Comparison of ENCODE assay signal across 25 cellular contexts in genomic region chr4:8651661-8652180, GRCh38. TPM values are rescaled to one million over a fixed set of nuclear protein-coding genes. Genes with fewer than 3 reads are reported as not detected.
"Had no signal": no experiment of that assay in that cellular context is flagged by ENCODE, and none has a peak within 500 bp of the region (broad histone marks: within the 10 kb centered on the region; RNA-seq: fewer than 3 reads in every experiment).

No MANE protein-coding gene starts in this region.

- H3K27ac Mint-ChIP-seq: activated naive CD8-positive, alpha-beta T cell; activated T-cell treated with anti-CD3 and anti-CD28 coated beads, Interleukin-2, amount 50 U/mL, for 72 hours; memory B cell; naive thymus-derived CD4-positive, alpha-beta T cell; neural progenitor cell had no signal

- H3K4me1 ChIP-seq: left lung, parathyroid adenoma, transverse colon had no signal

- H3K27ac ChIP-seq: dorsolateral prefrontal cortex, left lung, neural progenitor cell, parathyroid adenoma, transverse colon, WERI-Rb-1 had no signal

- H3K27me3 Mint-ChIP-seq: memory B cell had no signal

- H3K36me3 ChIP-seq: left lung, neural progenitor cell, transverse colon, WERI-Rb-1 had no signal

- H3K4me1 Mint-ChIP-seq: memory B cell; naive thymus-derived CD4-positive, alpha-beta T cell had no signal

- H3K27me3 ChIP-seq: neural progenitor cell had no signal

- H3K4me3 Mint-ChIP-seq: activated naive CD8-positive, alpha-beta T cell; activated T-cell treated with anti-CD3 and anti-CD28 coated beads, Interleukin-2, amount 50 U/mL, for 72 hours; memory B cell; naive thymus-derived CD4-positive, alpha-beta T cell; neural progenitor cell had no signal

- H3K36me3 Mint-ChIP-seq: activated naive CD8-positive, alpha-beta T cell; memory B cell; naive thymus-derived CD4-positive, alpha-beta T cell; neural progenitor cell had no signal

- H3K9me3 ChIP-seq: left lung, transverse colon had no signal

- DNase-seq: activated CD4-positive, alpha-beta T cell treated with anti-CD3 and anti-CD28 coated beads for 1 hour; activated gamma-delta T cell; activated T-cell treated with anti-CD3 and anti-CD28 coated beads, Interleukin-2, amount 50 U/mL, for 72 hours; amniotic stem cell; erythroblast; foreskin melanocyte; glutamatergic neuron; hippocampal formation; naive thymus-derived CD4-positive, alpha-beta T cell; stimulated activated CD4-positive, alpha-beta T cell treated with anti-CD3 and anti-CD28 coated beads, Interleukin-12 subunit alpha, Interleukin-12 subunit beta, amount 100 ng/mL, for 4 hours; stimulated activated CD4-positive, alpha-beta T cell treated with anti-CD3 and anti-CD28 coated beads, Interleukin-1b, Interleukin-23, amount 100 ng/mL, for 48 hours; stimulated activated CD8-positive, alpha-beta memory T cell treated with anti-CD3 and anti-CD28 coated beads, Interleukin-4, amount 100 ng/mL, for 48 hours; stimulated activated naive CD4-positive, alpha-beta T cell; substantia nigra; transverse colon; WERI-Rb-1 had no signal

- H3K4me3 ChIP-seq: dorsolateral prefrontal cortex, left lung, neural progenitor cell, transverse colon had no signal

- ATAC-seq: activated T-cell treated with anti-CD3 and anti-CD28 coated beads, Interleukin-2, amount 50 U/mL, for 72 hours; left lung; naive thymus-derived CD4-positive, alpha-beta T cell had no signal

RNA-seq across cellular contexts. Expression of gene CPZ, which starts 59.2 kb away (rescaled TPM):
- total RNA-seq: activated CD8-positive, alpha-beta memory T cell treated with anti-CD3 and anti-CD28 coated beads for 36 hours; activated T-cell treated with anti-CD3 and anti-CD28 coated beads, Interleukin-2, amount 50 U/mL, for 72 hours; naive thymus-derived CD4-positive, alpha-beta T cell; T-helper 2 cell treated with Interferon-gamma antibody and Interleukin-4, amounts not matched to agents 100 ng/mL and 5 ng/mL, for 36 hours had no signal
- polyA plus RNA-seq: keratinocyte; naive thymus-derived CD4-positive, alpha-beta T cell had no signal
